Comparison of ENCODE assay signal across 8 cellular contexts in the genomic region with DNA sequence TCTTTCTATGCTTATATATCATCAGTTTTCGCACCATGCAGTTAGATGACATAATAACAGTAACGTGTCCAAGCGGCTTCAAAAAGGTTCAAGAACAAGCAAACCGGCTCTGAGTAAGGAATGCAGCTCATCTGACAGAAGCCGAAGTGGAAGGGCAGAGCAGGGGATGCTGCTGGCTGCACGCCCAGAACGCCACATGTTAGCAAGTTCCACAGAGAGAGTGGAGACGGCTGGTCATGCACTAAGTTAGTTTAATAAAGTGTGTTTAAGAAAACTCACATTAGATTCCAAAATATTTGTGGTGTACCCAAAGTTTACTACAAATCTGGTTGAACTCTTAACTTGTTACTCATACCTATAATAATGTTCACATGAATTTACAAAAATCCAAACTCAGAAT.
A peak's percentile ranks its signal among the peaks of the same experiment; 100 is the strongest.
DNase-seq lines count a peak whose midpoint lies in the region; ATAC-seq, FAIRE-seq and TF ChIP-seq lines count a peak whose summit lies in the region.

No MANE protein-coding gene starts in this region.

- no peak overlapping the region for H3K4me3 ChIP-seq in HCT116 (replicated peaks in 1 of 2; ENCODE audit: low read depth in 1 of 2, low read length in 2 of 2)
- H3K4me3 ChIP-seq in SK-N-SH (ENCODE audit: low read depth in 2 of 2, low read length in 1 of 2) = no peak overlapping the region

- BruUV-seq in HCT116 (replicated peaks; lab: Mats Ljungman, UMichigan) = no TSS peak

- TF ChIP-seq EP300 in SK-N-SH (IDR thresholded peaks at IDR 0.05; ENCODE audit: borderline replicate concordance in 1 of 2, low read depth in 1 of 2, low read length in 1 of 2) = peak in 1 of 2 experiments; percentile 70; a peak in 2 of 4 replicates

- no peak overlapping the region for H3K9ac ChIP-seq in HCT116 (ENCODE audit: low read length)
- no peak overlapping the region for H3K9ac ChIP-seq in SK-N-SH

- H3K27ac ChIP-seq in HCT116 (ENCODE audit: low read depth, low read length) (no peak overlapping the region), SK-N-SH (ENCODE audit: low read depth in 2 of 2, low read length in 1 of 2) (peak overlapping the region; percentile 74 to 87; a peak in 3 of 4 replicates)

- peak overlapping the region; percentile 11; the same call in 1 of the 2 replicates for H3K4me2 ChIP-seq in HCT116 (ENCODE audit: low read length)
- H3K4me2 ChIP-seq in SK-N-SH = peak overlapping the region; percentile 46; the same call in 1 of the 2 replicates

- H3F3A ChIP-seq in SK-N-SH (replicated peaks; ENCODE audit: insufficient read depth) = peaks cover 10% of the 10 kb centered on the region

- H3K36me3 ChIP-seq in HCT116 (ENCODE audit: control insufficient read depth in 1 of 2, insufficient read depth in 2 of 2, low read length in 2 of 2) = no peaks in the 10 kb centered on the region
- H3K36me3 ChIP-seq in SK-N-SH (replicated peaks in 1 of 2; ENCODE audit: control insufficient read depth in 1 of 2, insufficient read depth in 2 of 2, low read length in 1 of 2) = no peaks in the 10 kb centered on the region

- H4K20me1 ChIP-seq in HCT116 (ENCODE audit: insufficient read depth) (no peaks in the 10 kb centered on the region), SK-N-SH (ENCODE audit: insufficient read depth) (no peaks in the 10 kb centered on the region)

- TF ChIP-seq POLR2A in HCT116 (IDR thresholded peaks at IDR 0.05; ENCODE audit: borderline replicate concordance, extremely low read depth, insufficient read depth, insufficient read length) = no peak

- no peaks in the 10 kb centered on the region for H3K79me2 ChIP-seq in HCT116 (ENCODE audit: insufficient read depth, low read length)
- no peaks in the 10 kb centered on the region for H3K79me2 ChIP-seq in SK-N-SH (ENCODE audit: insufficient read depth)

- TF ChIP-seq CTCF in HCT116 (IDR thresholded peaks at IDR 0.05 in 2 of 3, conservative IDR thresholded peaks at IDR 0.05 in 1 of 3; ENCODE audit: borderline replicate concordance in 1 of 3, insufficient read depth in 1 of 3, low read depth in 2 of 3, low read length in 2 of 3) (no peak), SK-N-SH (IDR thresholded peaks at IDR 0.05) (no peak), D721Med (IDR thresholded peaks at IDR 0.05; ENCODE audit: insufficient read depth, missing control alignments) (no peak)

- POLR2A ChIA-PET in HCT116 (lab: Charles Lee) (no interaction called here), SK-N-SH (lab: Yijun Ruan, JAX) (no interaction called here)

- CTCF ChIA-PET in HCT116 (lab: Charles Lee) = no interaction called here
- CTCF ChIA-PET in SK-N-SH (lab: Yijun Ruan, JAX) = interaction anchor here (1.3 kb wide), 1 partner anchor 169 kb away, joined by 4 read pairs; no protein-coding TSS in a partner anchor

- H3K9me3 ChIP-seq in HCT116 (ENCODE audit: control insufficient read depth in 1 of 2, insufficient read depth in 1 of 2, low read depth in 1 of 2, low read length in 2 of 2) = no peaks in the 10 kb centered on the region
- H3K9me3 ChIP-seq in SK-N-SH = no peaks in the 10 kb centered on the region

- H3K4me1 ChIP-seq in HCT116 (ENCODE audit: control insufficient read depth in 1 of 2, insufficient read depth in 2 of 2, low read length in 2 of 2) (no peaks in the 10 kb centered on the region; a peak in 1 of 4 replicates), SK-N-SH (ENCODE audit: control insufficient read depth in 1 of 2, insufficient read depth in 2 of 2, low read depth in 1 of 2, low read length in 1 of 2) (peaks cover 7 to 12% of the 10 kb centered on the region in 2 experiments)

- ATAC-seq in HCT116 (peak; percentile 67), Right ventricle myocardium superior (ENCODE audit: poor library complexity) (peak; percentile 78), sciatic nerve (peak; percentile 95), HG02938 (IDR thresholded peaks at IDR 0.05; ENCODE audit: unreplicated experiment) (no peak)

- no peak for FAIRE-seq in D721Med (lab: Jason Lieb, UNC)

- H2AFZ ChIP-seq in HCT116 (ENCODE audit: low read depth, low read length, poor library complexity, severe bottlenecking) (peak overlapping the region; percentile 68), SK-N-SH (ENCODE audit: low read depth) (peak overlapping the region; percentile 23; the same call in 1 of the 2 replicates)

- DNase-seq in HCT116 (ENCODE audit: low read depth, low spot score) (peak; percentile 2), SK-N-SH (peak; percentile 65), Right ventricle myocardium superior (peak; percentile 83), sciatic nerve (ENCODE audit: low spot score) (peak; percentile 86), D721Med (ENCODE audit: insufficient read length, low spot score) (no peak), NCI-H774 (lab: John Stamatoyannopoulos, UW) (no peak)
- no peak for DNase-seq in effector CD8-positive, alpha-beta T cell (lab: John Stamatoyannopoulos, UW)

- RAD21 ChIA-PET in HCT116 (lab: Charles Lee; ENCODE audit: low non-redundant PET in 1 of 2, low total read pairs in 2 of 2, uncharacterized antibody in 2 of 2, unreplicated experiment in 2 of 2) = no interaction called here

- 5% methylated on average over 8 of the region's 8 CpGs for WGBS in SK-N-SH (ENCODE audit: low lambda C conversion rate)

- TF ChIP-seq RAD21 in HCT116 (IDR thresholded peaks at IDR 0.05; ENCODE audit: low read depth) (no peak), SK-N-SH (IDR thresholded peaks at IDR 0.05; ENCODE audit: low read length) (0 out of 2 replicates have a peak, but pooled peaks have one; percentile 28)

- intact Hi-C loops in HCT116 (cut with micrococcal nuclease) (no loop called here), Right ventricle myocardium superior (cut with DNase I) (no loop called here), sciatic nerve (cut with DNase I) (no loop called here)

- H3K27me3 ChIP-seq in HCT116 (ENCODE audit: insufficient read depth, low read length) (no peaks in the 10 kb centered on the region), SK-N-SH (ENCODE audit: insufficient read depth) (no peaks in the 10 kb centered on the region)

- no peaks in the 10 kb centered on the region for H3K9me2 ChIP-seq in HCT116 (ENCODE audit: insufficient read depth)
- no peaks in the 10 kb centered on the region for H3K9me2 ChIP-seq in SK-N-SH

TF ChIP-seq in HCT116, 20 proteins besides CTCF, POLR2A, EP300 and RAD21:
- TF ChIP-seq EZH2phosphoT487 (IDR thresholded peaks at IDR 0.05; ENCODE audit: borderline replicate concordance) = no peak
- no peak for TF ChIP-seq CBX3 (IDR thresholded peaks at IDR 0.05; ENCODE audit: low read depth)
- TF ChIP-seq ZFX (IDR thresholded peaks at IDR 0.05) = no peak
- TF ChIP-seq, protein P1, sequence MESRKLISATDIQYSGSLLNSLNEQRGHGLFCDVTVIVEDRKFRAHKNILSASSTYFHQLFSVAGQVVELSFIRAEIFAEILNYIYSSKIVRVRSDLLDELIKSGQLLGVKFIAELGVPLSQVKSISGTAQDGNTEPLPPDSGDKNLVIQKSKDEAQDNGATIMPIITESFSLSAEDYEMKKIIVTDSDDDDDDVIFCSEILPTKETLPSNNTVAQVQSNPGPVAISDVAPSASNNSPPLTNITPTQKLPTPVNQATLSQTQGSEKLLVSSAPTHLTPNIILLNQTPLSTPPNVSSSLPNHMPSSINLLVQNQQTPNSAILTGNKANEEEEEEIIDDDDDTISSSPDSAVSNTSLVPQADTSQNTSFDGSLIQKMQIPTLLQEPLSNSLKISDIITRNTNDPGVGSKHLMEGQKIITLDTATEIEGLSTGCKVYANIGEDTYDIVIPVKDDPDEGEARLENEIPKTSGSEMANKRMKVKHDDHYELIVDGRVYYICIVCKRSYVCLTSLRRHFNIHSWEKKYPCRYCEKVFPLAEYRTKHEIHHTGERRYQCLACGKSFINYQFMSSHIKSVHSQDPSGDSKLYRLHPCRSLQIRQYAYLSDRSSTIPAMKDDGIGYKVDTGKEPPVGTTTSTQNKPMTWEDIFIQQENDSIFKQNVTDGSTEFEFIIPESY (IDR thresholded peaks at IDR 0.05; ENCODE audit: extremely low read depth, insufficient replicate concordance, low read length) = no peak
- no peak for TF ChIP-seq EZH2 (IDR thresholded peaks at IDR 0.05)

TF ChIP-seq in SK-N-SH, 30 proteins besides CTCF, POLR2A, EP300 and RAD21 (continues in another document):
- TF ChIP-seq, protein P2, sequence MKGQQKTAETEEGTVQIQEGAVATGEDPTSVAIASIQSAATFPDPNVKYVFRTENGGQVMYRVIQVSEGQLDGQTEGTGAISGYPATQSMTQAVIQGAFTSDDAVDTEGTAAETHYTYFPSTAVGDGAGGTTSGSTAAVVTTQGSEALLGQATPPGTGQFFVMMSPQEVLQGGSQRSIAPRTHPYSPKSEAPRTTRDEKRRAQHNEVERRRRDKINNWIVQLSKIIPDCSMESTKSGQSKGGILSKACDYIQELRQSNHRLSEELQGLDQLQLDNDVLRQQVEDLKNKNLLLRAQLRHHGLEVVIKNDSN (IDR thresholded peaks at IDR 0.05; ENCODE audit: borderline replicate concordance, low read depth) = 0 out of 2 replicates have a peak, but pooled peaks have one; percentile 27
- TF ChIP-seq YY1 (IDR thresholded peaks at IDR 0.05; ENCODE audit: low read depth) = no peak
- TF ChIP-seq JUND (IDR thresholded peaks at IDR 0.05) = peak; percentile 62
- TF ChIP-seq CHD2 (IDR thresholded peaks at IDR 0.05; ENCODE audit: low read length, partially characterized antibody) = peak; percentile 27
- peak; percentile 57 for TF ChIP-seq RFX5 (IDR thresholded peaks at IDR 0.05; ENCODE audit: low read length)
- peak; percentile 85 for TF ChIP-seq TEAD4 (IDR thresholded peaks at IDR 0.05; ENCODE audit: borderline replicate concordance, insufficient read depth)
- TF ChIP-seq RCOR1 (IDR thresholded peaks at IDR 0.05; ENCODE audit: low read length) = no peak
- no peak for TF ChIP-seq NRF1 (IDR thresholded peaks at IDR 0.05; ENCODE audit: low read depth, low read length)
- peak; percentile 46; the same call in 1 of the 2 replicates for TF ChIP-seq POLR2AphosphoS5 (IDR thresholded peaks at IDR 0.05; ENCODE audit: low read depth, low read length)
- TF ChIP-seq, protein P3, sequence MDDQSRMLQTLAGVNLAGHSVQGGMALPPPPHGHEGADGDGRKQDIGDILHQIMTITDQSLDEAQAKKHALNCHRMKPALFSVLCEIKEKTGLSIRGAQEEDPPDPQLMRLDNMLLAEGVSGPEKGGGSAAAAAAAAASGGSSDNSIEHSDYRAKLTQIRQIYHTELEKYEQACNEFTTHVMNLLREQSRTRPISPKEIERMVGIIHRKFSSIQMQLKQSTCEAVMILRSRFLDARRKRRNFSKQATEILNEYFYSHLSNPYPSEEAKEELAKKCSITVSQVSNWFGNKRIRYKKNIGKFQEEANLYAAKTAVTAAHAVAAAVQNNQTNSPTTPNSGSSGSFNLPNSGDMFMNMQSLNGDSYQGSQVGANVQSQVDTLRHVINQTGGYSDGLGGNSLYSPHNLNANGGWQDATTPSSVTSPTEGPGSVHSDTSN (IDR thresholded peaks at IDR 0.05) = peak; percentile 79
- TF ChIP-seq, protein P4, sequence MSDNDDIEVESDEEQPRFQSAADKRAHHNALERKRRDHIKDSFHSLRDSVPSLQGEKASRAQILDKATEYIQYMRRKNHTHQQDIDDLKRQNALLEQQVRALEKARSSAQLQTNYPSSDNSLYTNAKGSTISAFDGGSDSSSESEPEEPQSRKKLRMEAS (IDR thresholded peaks at IDR 0.05; ENCODE audit: low read depth) = peak; percentile 93
- no peak for TF ChIP-seq ELF1 (IDR thresholded peaks at IDR 0.05)
- no peak for TF ChIP-seq FOXJ3 (CRISPR knock-in tag; IDR thresholded peaks at IDR 0.05)

Comparison
In these comparisons a context has a peak if more than half of its experiments do, and no peak if none do; other contexts are left out.
1. DNase-seq: peak in HCT116 (single experiment), SK-N-SH (single experiment), Right ventricle myocardium superior (single experiment) and sciatic nerve (single experiment); none in effector CD8-positive, alpha-beta T cell (single experiment), D721Med (single experiment) and NCI-H774 (single experiment).